ENCODE assay signal across 14 cellular contexts in the genomic region with DNA sequence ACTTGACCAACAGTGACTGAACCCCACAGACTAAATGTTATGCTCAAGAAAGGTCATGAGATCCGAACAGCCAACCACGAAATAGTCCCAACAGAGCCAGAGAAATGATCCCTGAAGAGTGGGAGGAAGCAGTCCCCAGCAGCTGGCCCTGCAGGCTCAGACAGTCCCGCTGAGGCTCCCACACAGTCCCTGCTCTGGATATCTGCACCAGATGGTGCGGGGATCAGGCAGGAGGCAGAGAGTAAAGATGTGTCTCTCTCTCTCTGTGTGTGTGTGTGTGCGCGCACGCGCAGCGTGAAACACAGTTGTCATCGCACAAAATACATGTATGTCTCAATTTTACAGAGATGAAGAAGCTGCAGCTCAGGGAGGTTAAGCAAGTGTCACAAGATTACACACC. TPM values are rescaled to one million over a fixed set of nuclear protein-coding genes. Genes with fewer than 3 reads are reported as not detected.
DNase-seq lines count a peak whose midpoint lies in the region; ATAC-seq and TF ChIP-seq lines count a peak whose summit lies in the region.
"Had no signal": no experiment of that assay in that cellular context is flagged by ENCODE, and none has a peak within 500 bp of the region (broad histone marks: within the 10 kb centered on the region; RNA-seq: fewer than 3 reads in every experiment).

No MANE protein-coding gene starts in this region.

- peak overlapping the region; percentile 57 for H3K27ac ChIP-seq in VCaP
- H3K27ac ChIP-seq: thyroid gland had no signal

- DNase-seq in D341Med (ENCODE audit: low spot score) (peak; percentile 89), Right ventricle myocardium superior (peak; percentile 47), posterior cingulate gyrus (peak in 9 of 10 donors; percentile 8 to 95 (median 68)), NCI-H345 (lab: John Stamatoyannopoulos, UW) (no peak), posterior vena cava (ENCODE audit: low spot score) (no peak)
- DNase-seq in activated naive CD4-positive, alpha-beta T cell treated with Interleukin-2 at 50 U/mL for 16 hours = no peak
- DNase-seq: activated CD4-positive, alpha-beta T cell treated with anti-CD3 and anti-CD28 coated beads, Interleukin-2, amount 50 U/mL, for 48 hours; activated T-cell treated with anti-CD3 and anti-CD28 coated beads, Interleukin-2, amount 50 U/mL, for 72 hours; stimulated activated CD4-positive, alpha-beta T cell treated with anti-CD3 and anti-CD28 coated beads, Interleukin-2, amount 100 ng/mL, for 48 hours; stimulated activated CD8-positive, alpha-beta memory T cell treated with anti-CD3 and anti-CD28 coated beads, Interleukin-4, amount 100 ng/mL, for 48 hours; thyroid gland had no signal

- peak; percentile 62 for ATAC-seq in Right ventricle myocardium superior (ENCODE audit: poor library complexity)
- no peak for ATAC-seq in HG03280 (IDR thresholded peaks at IDR 0.05; ENCODE audit: unreplicated experiment)
- ATAC-seq: activated T-cell treated with anti-CD3 and anti-CD28 coated beads, Interleukin-2, amount 50 U/mL, for 72 hours; left lobe of liver had no signal

- TF ChIP-seq CTCF in VCaP (conservative IDR thresholded peaks at IDR 0.05) = no peak

- intact Hi-C loops in Right ventricle myocardium superior (cut with DNase I) = no loop called here
- intact Hi-C loops in posterior cingulate gyrus (cut with DNase I) = no loop called here
- intact Hi-C loops in posterior vena cava (cut with DNase I) = no loop called here

RNA-seq across cellular contexts. Expression of a gene that starts 28.0 kb away (rescaled TPM):
- total RNA-seq in Right ventricle myocardium superior (10.6 TPM), posterior vena cava (10 to 100 TPM; 34.1 to 63.8 TPM)
- total RNA-seq: activated T-cell treated with anti-CD3 and anti-CD28 coated beads, Interleukin-2, amount 50 U/mL, for 72 hours had no signal

Comparison
In these comparisons a context has a peak if more than half of its experiments do, and no peak if none do; other contexts are left out.
1. DNase-seq: peak in D341Med (single experiment), Right ventricle myocardium superior (single experiment) and posterior cingulate gyrus (9 of 10); none in activated naive CD4-positive, alpha-beta T cell treated with Interleukin-2 at 50 U/mL for 16 hours (single experiment), NCI-H345 (single experiment) and posterior vena cava (single experiment).